2 cellular contexts compared by ENCODE assay signal in the genomic region with DNA sequence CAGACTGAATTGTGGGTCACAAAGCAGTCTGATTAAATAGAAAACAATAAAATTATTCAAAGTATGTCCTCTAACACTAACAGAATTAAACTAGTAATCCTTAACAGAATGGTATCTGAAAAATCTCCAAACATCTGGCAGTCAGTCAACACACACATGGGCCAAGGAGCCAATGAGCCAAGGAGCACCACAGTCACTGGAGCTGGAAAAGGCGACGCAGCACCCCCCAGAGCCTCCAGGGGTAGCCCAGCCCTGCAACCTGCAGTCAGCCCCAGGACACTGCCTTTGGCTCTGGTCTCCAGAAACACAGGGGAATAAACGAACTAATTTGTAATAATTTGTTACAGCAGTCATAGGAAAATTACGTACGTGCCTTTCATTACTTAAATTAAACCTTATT.
TF ChIP-seq lines count a peak whose summit lies in the region.

No MANE protein-coding gene starts in this region.

TF ChIP-seq in IMR-90, 13 proteins besides CTCF, POLR2A, EP300 and RAD21:
- TF ChIP-seq MAFK (IDR thresholded peaks at IDR 0.05; ENCODE audit: low read depth, low read length) = no peak
- TF ChIP-seq, protein P1, sequence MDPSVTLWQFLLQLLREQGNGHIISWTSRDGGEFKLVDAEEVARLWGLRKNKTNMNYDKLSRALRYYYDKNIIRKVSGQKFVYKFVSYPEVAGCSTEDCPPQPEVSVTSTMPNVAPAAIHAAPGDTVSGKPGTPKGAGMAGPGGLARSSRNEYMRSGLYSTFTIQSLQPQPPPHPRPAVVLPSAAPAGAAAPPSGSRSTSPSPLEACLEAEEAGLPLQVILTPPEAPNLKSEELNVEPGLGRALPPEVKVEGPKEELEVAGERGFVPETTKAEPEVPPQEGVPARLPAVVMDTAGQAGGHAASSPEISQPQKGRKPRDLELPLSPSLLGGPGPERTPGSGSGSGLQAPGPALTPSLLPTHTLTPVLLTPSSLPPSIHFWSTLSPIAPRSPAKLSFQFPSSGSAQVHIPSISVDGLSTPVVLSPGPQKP (IDR thresholded peaks at IDR 0.05; ENCODE audit: borderline replicate concordance, low read depth, low read length) = no peak
- no peak for TF ChIP-seq MAZ (IDR thresholded peaks at IDR 0.05; ENCODE audit: borderline replicate concordance, low read depth, low read length)
- TF ChIP-seq NFE2L2 (IDR thresholded peaks at IDR 0.05; ENCODE audit: low read depth, low read length) = no peak
- no peak for TF ChIP-seq RCOR1 (IDR thresholded peaks at IDR 0.05; ENCODE audit: insufficient replicate concordance, low read length)
- no peak for TF ChIP-seq MXI1 (IDR thresholded peaks at IDR 0.05; ENCODE audit: borderline replicate concordance, low read depth, low read length)
- no peak for TF ChIP-seq SMC3 (IDR thresholded peaks at IDR 0.05; ENCODE audit: low read depth, low read length)
- no peak for TF ChIP-seq BHLHE40 (IDR thresholded peaks at IDR 0.05; ENCODE audit: low read depth, low read length)

TF ChIP-seq in GM12891, 5 proteins besides CTCF, POLR2A, EP300 and RAD21:
- no peak for TF ChIP-seq POLR2AphosphoS5 (IDR thresholded peaks at IDR 0.05; ENCODE audit: low read depth, low read length)
- TF ChIP-seq PAX5 (IDR thresholded peaks at IDR 0.05; ENCODE audit: insufficient read depth, low read length, severe bottlenecking) = no peak
- no peak for TF ChIP-seq TAF1 (IDR thresholded peaks at IDR 0.05; ENCODE audit: low read depth, low read length)
- no peak for TF ChIP-seq POU2F2 (IDR thresholded peaks at IDR 0.05; ENCODE audit: low read depth, low read length)
- no peak for TF ChIP-seq SPI1 (IDR thresholded peaks at IDR 0.05; ENCODE audit: low read depth, low read length)
